Comparison of ENCODE assay signal across 10 cellular contexts in the genomic region with DNA sequence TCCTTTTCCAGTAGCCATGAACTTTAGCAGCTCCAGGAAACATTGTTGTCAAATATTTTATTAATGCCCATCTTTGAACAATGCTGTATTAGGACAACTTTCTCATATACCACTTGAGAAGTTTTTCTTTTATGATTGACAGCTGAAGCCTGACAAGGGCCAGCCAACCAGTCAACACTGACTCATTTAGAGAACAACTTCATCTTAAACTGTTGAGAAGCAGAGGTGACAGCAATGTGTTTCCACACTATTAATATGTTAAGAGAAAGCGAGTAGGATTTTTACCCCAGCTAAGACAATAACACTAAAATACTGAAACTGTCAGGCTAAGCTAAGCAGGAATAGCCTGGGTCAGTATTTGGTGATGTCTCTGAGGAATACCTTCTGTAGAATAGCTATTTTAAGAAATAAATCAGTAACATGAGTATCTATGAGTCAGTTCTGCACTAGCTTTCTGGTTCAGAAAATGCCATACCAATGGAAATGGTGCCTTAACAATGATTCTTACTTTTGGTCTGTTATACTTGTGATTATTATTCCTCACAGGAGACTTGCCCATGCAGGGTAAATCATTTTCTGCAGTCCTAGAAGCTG.
DNase-seq lines count a peak whose midpoint lies in the region; ATAC-seq and TF ChIP-seq lines count a peak whose summit lies in the region.
"Had no signal": no experiment of that assay in that cellular context is flagged by ENCODE, and none has a peak within 500 bp of the region (broad histone marks: within the 10 kb centered on the region; RNA-seq: fewer than 3 reads in every experiment).

No MANE protein-coding gene starts in this region.

- TF ChIP-seq EP300 in tibial nerve (IDR thresholded peaks at IDR 0.05) = no peak

- 82 to 84% methylated on average over 1 of the region's 1 CpG for WGBS in tibial nerve, 2 donors

- intact Hi-C loops in upper lobe of right lung (cut with DNase I) = no loop called here

- H3K27ac ChIP-seq in tibial nerve = no peak overlapping the region
- H3K27ac ChIP-seq in upper lobe of right lung = no peak overlapping the region

- no peaks in the 10 kb centered on the region for H3K4me1 ChIP-seq in tibial nerve
- no peaks in the 10 kb centered on the region for H3K4me1 ChIP-seq in upper lobe of right lung

- no peaks in the 10 kb centered on the region for H3K9me3 ChIP-seq in tibial nerve
- no peaks in the 10 kb centered on the region for H3K9me3 ChIP-seq in upper lobe of right lung

- peak; percentile 88 for ATAC-seq in GM18909 (IDR thresholded peaks at IDR 0.05; ENCODE audit: poor library complexity, unreplicated experiment)
- peak; percentile 85 for ATAC-seq in HG03196 (IDR thresholded peaks at IDR 0.05; ENCODE audit: unreplicated experiment)
- ATAC-seq in upper lobe of right lung = no peak

- DNase-seq in HCEC 1CT = peak; percentile 8
- DNase-seq in choroid plexus epithelial cell (ENCODE audit: low read depth) = peak; percentile 58
- no peak for DNase-seq in tibial nerve (ENCODE audit: low spot score in 2 of 2)
- no peak for DNase-seq in upper lobe of right lung
- DNase-seq in NCI-H2171 treated with DMSO at 0.1 percent for 48 hours (lab: John Stamatoyannopoulos, UW) = no peak
- no peak for DNase-seq in COR-L47 (lab: John Stamatoyannopoulos, UW)
- DNase-seq: CD4-positive, alpha-beta memory T cell; NCI-H1417 had no signal

- no peak for TF ChIP-seq CTCF in choroid plexus epithelial cell (conservative IDR thresholded peaks at IDR 0.05; ENCODE audit: low read depth, low read length)
- TF ChIP-seq CTCF in tibial nerve (IDR thresholded peaks at IDR 0.05) = no peak
- TF ChIP-seq CTCF in upper lobe of right lung (IDR thresholded peaks at IDR 0.05) = no peak

- H3K27me3 ChIP-seq in tibial nerve (no peaks in the 10 kb centered on the region), upper lobe of right lung (no peaks in the 10 kb centered on the region)

- H3K36me3 ChIP-seq in tibial nerve (no peaks in the 10 kb centered on the region), upper lobe of right lung (no peaks in the 10 kb centered on the region)

- H3K4me3 ChIP-seq in choroid plexus epithelial cell (ENCODE audit: low read depth, low read length) (no peak overlapping the region), tibial nerve (no peak overlapping the region), upper lobe of right lung (no peak overlapping the region)

- no peak for TF ChIP-seq POLR2A in tibial nerve (IDR thresholded peaks at IDR 0.05)

Comparison
In these comparisons a context has a peak if more than half of its experiments do, and no peak if none do; other contexts are left out.
1. DNase-seq: peak in HCEC 1CT (single experiment) and choroid plexus epithelial cell (single experiment); none in tibial nerve (0 of 2), upper lobe of right lung (single experiment), NCI-H2171 treated with DMSO at 0.1 percent for 48 hours (single experiment) and COR-L47 (single experiment).